38 cellular contexts compared by ENCODE assay signal in genomic region chr1:221904319-221904718, GRCh38.
"Had no signal": no experiment of that assay in that cellular context is flagged by ENCODE, and none has a peak within 500 bp of the region (broad histone marks: within the 10 kb centered on the region; RNA-seq: fewer than 3 reads in every experiment).

No MANE protein-coding gene starts in this region.

- H3K36me3 ChIP-seq: adrenal gland, ascending aorta, brain microvascular endothelial cell, breast epithelium, cardiac muscle cell had no signal

- DNase-seq: activated effector memory CD4-positive, alpha-beta T cell treated with anti-CD3 and anti-CD28 coated beads, Interleukin-2, amount 50 U/mL, for 16 hours; activated effector memory CD4-positive, alpha-beta T cell treated with Interleukin-2 at 50 U/mL for 16 hours; activated gamma-delta T cell; activated gamma-delta T cell treated with Interleukin-2 at 50 U/mL for 16 hours; activated naive CD4-positive, alpha-beta T cell; activated naive CD4-positive, alpha-beta T cell treated with anti-CD3 and anti-CD28 coated beads for 36 hours; activated naive CD4-positive, alpha-beta T cell treated with anti-CD3 and anti-CD28 coated beads, Interleukin-2, amount 10 ng/mL, durations not matched to agents 7 days and 5 days; activated naive CD4-positive, alpha-beta T cell treated with anti-CD3 and anti-CD28 coated beads, Interleukin-2, amount 50 U/mL, for 16 hours; activated naive CD4-positive, alpha-beta T cell treated with Interleukin-2 at 50 U/mL for 16 hours; activated naive CD8-positive, alpha-beta T cell treated with anti-CD3 and anti-CD28 coated beads for 36 hours; activated naive CD8-positive, alpha-beta T cell treated with anti-CD3 and anti-CD28 coated beads, Interleukin-2, amount 10 ng/mL, durations not matched to agents 7 days and 5 days; activated naive CD8-positive, alpha-beta T cell treated with anti-CD3 and anti-CD28 coated beads, Interleukin-2, amount 50 U/mL, for 24 hours; activated T-cell treated with anti-CD3 and anti-CD28 coated beads, Interleukin-2, amount 50 U/mL, for 1 hour; activated T-cell treated with anti-CD3 and anti-CD28 coated beads, Interleukin-2, amount 50 U/mL, for 24 hours; activated T-cell treated with anti-CD3 and anti-CD28 coated beads, Interleukin-2, amount 50 U/mL, for 4 hours; activated T-cell treated with anti-CD3 and anti-CD28 coated beads, Interleukin-2, amount 50 U/mL, for 48 hours; activated T-cell treated with anti-CD3 and anti-CD28 coated beads, Interleukin-2, amount 50 U/mL, for 72 hours; adrenal gland; amniotic stem cell; amygdala; anterior cingulate cortex; aorta; body of pancreas; brain microvascular endothelial cell; caudate nucleus; central memory CD4-positive, alpha-beta T cell; cerebellar nuclear complex had no signal

- H3K9me3 ChIP-seq: adrenal gland, ascending aorta, body of pancreas, breast epithelium had no signal

- H3K27me3 Mint-ChIP-seq: activated naive CD4-positive, alpha-beta T cell treated with anti-CD3 and anti-CD28 coated beads, Interleukin-2, amount 10 ng/mL, durations not matched to agents 7 days and 5 days; activated naive CD4-positive, alpha-beta T cell treated with anti-CD3 and anti-CD28 coated beads, Interleukin-2, amount 50 U/mL, for 24 hours; activated naive CD8-positive, alpha-beta T cell; activated naive CD8-positive, alpha-beta T cell treated with anti-CD3 and anti-CD28 coated beads for 36 hours; activated naive CD8-positive, alpha-beta T cell treated with anti-CD3 and anti-CD28 coated beads, Interleukin-2, amount 10 ng/mL, durations not matched to agents 7 days and 5 days; activated T-helper 17 cell treated with anti-CD3 and anti-CD28 coated beads, Interleukin-2, amount 50 U/mL, for 72 hours had no signal

- H3K4me1 Mint-ChIP-seq: activated naive CD4-positive, alpha-beta T cell treated with anti-CD3 and anti-CD28 coated beads, Interleukin-2, amount 10 ng/mL, durations not matched to agents 7 days and 5 days; activated naive CD4-positive, alpha-beta T cell treated with anti-CD3 and anti-CD28 coated beads, Interleukin-2, amount 50 U/mL, for 24 hours; activated naive CD8-positive, alpha-beta T cell treated with anti-CD3 and anti-CD28 coated beads for 36 hours; activated naive CD8-positive, alpha-beta T cell treated with anti-CD3 and anti-CD28 coated beads, Interleukin-2, amount 10 ng/mL, durations not matched to agents 7 days and 5 days; activated naive CD8-positive, alpha-beta T cell treated with anti-CD3 and anti-CD28 coated beads, Interleukin-2, amount 50 U/mL, for 24 hours; activated T-helper 17 cell treated with anti-CD3 and anti-CD28 coated beads, Interleukin-2, amount 50 U/mL, for 72 hours; central memory CD8-positive, alpha-beta T cell had no signal

- H3K27me3 ChIP-seq: adrenal gland, ascending aorta, body of pancreas, brain microvascular endothelial cell, breast epithelium, cardiac muscle cell had no signal

- ATAC-seq: activated naive CD4-positive, alpha-beta T cell treated with anti-CD3 and anti-CD28 coated beads, Interleukin-2, amount 50 U/mL, for 72 hours; activated naive CD8-positive, alpha-beta T cell treated with anti-CD3 and anti-CD28 coated beads, Interleukin-2, amount 50 U/mL, for 24 hours; activated T-cell treated with anti-CD3 and anti-CD28 coated beads, Interleukin-2, amount 50 U/mL, for 4 hours; activated T-cell treated with anti-CD3 and anti-CD28 coated beads, Interleukin-2, amount 50 U/mL, for 72 hours; activated T-helper 17 cell treated with anti-CD3 and anti-CD28 coated beads, Interleukin-2, amount 50 U/mL, for 72 hours; body of pancreas had no signal

- H3K27ac Mint-ChIP-seq: activated naive CD4-positive, alpha-beta T cell treated with anti-CD3 and anti-CD28 coated beads for 36 hours; activated naive CD4-positive, alpha-beta T cell treated with anti-CD3 and anti-CD28 coated beads, Interleukin-2, amount 10 ng/mL, durations not matched to agents 7 days and 5 days; activated naive CD4-positive, alpha-beta T cell treated with anti-CD3 and anti-CD28 coated beads, Interleukin-2, amount 50 U/mL, for 24 hours; activated naive CD4-positive, alpha-beta T cell treated with anti-CD3 and anti-CD28 coated beads, Interleukin-2, amount 50 U/mL, for 72 hours; activated naive CD8-positive, alpha-beta T cell; activated naive CD8-positive, alpha-beta T cell treated with anti-CD3 and anti-CD28 coated beads for 36 hours; activated naive CD8-positive, alpha-beta T cell treated with anti-CD3 and anti-CD28 coated beads, Interleukin-2, amount 10 ng/mL, durations not matched to agents 7 days and 5 days; activated naive CD8-positive, alpha-beta T cell treated with anti-CD3 and anti-CD28 coated beads, Interleukin-2, amount 50 U/mL, for 24 hours; activated T-cell treated with anti-CD3 and anti-CD28 coated beads, Interleukin-2, amount 50 U/mL, for 24 hours; activated T-cell treated with anti-CD3 and anti-CD28 coated beads, Interleukin-2, amount 50 U/mL, for 72 hours; activated T-helper 17 cell treated with anti-CD3 and anti-CD28 coated beads, Interleukin-2, amount 50 U/mL, for 72 hours; activated T-helper 2 cell treated with anti-CD3 and anti-CD28 coated beads, Interferon-gamma antibody, Interleukin-2, Interleukin-4, amounts not matched to agents 10 μg/mL and 5 μg/mL and 100 μg/mL, durations not matched to agents 14 hours and 24 hours and 36 hours; brain had no signal

- H3K9me3 Mint-ChIP-seq: activated naive CD4-positive, alpha-beta T cell treated with anti-CD3 and anti-CD28 coated beads for 36 hours; activated naive CD4-positive, alpha-beta T cell treated with anti-CD3 and anti-CD28 coated beads, Interleukin-2, amount 10 ng/mL, durations not matched to agents 7 days and 5 days; activated naive CD4-positive, alpha-beta T cell treated with anti-CD3 and anti-CD28 coated beads, Interleukin-2, amount 50 U/mL, for 24 hours; activated naive CD8-positive, alpha-beta T cell treated with anti-CD3 and anti-CD28 coated beads for 36 hours; activated naive CD8-positive, alpha-beta T cell treated with anti-CD3 and anti-CD28 coated beads, Interleukin-2, amount 10 ng/mL, durations not matched to agents 7 days and 5 days; activated naive CD8-positive, alpha-beta T cell treated with anti-CD3 and anti-CD28 coated beads, Interleukin-2, amount 50 U/mL, for 24 hours; activated T-cell treated with anti-CD3 and anti-CD28 coated beads, Interleukin-2, amount 50 U/mL, for 24 hours; activated T-cell treated with anti-CD3 and anti-CD28 coated beads, Interleukin-2, amount 50 U/mL, for 4 hours; activated T-cell treated with anti-CD3 and anti-CD28 coated beads, Interleukin-2, amount 50 U/mL, for 72 hours; activated T-helper 1 cell treated with anti-CD3 and anti-CD28 coated beads, Interleukin-12 subunit alpha, Interleukin-12 subunit beta, Interleukin-2, Interleukin-4 antibody, amounts not matched to agents 30 ng/mL and 10 ng/mL and 1 ng/mL, durations not matched to agents 14 hours and 24 hours and 36 hours; activated T-helper 17 cell treated with anti-CD3 and anti-CD28 coated beads, Interleukin-2, amount 50 U/mL, for 72 hours; activated T-helper 2 cell treated with anti-CD3 and anti-CD28 coated beads, Interferon-gamma antibody, Interleukin-2, Interleukin-4, amounts not matched to agents 10 μg/mL and 5 μg/mL and 100 μg/mL, durations not matched to agents 14 hours and 24 hours and 36 hours; brain; central memory CD8-positive, alpha-beta T cell had no signal

- H3K27ac ChIP-seq: adrenal gland, ascending aorta, body of pancreas, brain microvascular endothelial cell, breast epithelium, cardiac muscle cell had no signal

- H3K36me3 Mint-ChIP-seq: activated naive CD4-positive, alpha-beta T cell treated with anti-CD3 and anti-CD28 coated beads, Interleukin-2, amount 10 ng/mL, durations not matched to agents 7 days and 5 days; activated naive CD4-positive, alpha-beta T cell treated with anti-CD3 and anti-CD28 coated beads, Interleukin-2, amount 50 U/mL, for 24 hours; activated naive CD4-positive, alpha-beta T cell treated with anti-CD3 and anti-CD28 coated beads, Interleukin-2, amount 50 U/mL, for 72 hours; activated naive CD8-positive, alpha-beta T cell; activated naive CD8-positive, alpha-beta T cell treated with anti-CD3 and anti-CD28 coated beads for 36 hours; activated naive CD8-positive, alpha-beta T cell treated with anti-CD3 and anti-CD28 coated beads, Interleukin-2, amount 10 ng/mL, durations not matched to agents 7 days and 5 days; brain had no signal

- H3K4me1 ChIP-seq: adrenal gland, ascending aorta, body of pancreas, breast epithelium had no signal

- H3K4me3 ChIP-seq: adrenal gland, ascending aorta, body of pancreas, breast epithelium, cardiac muscle cell had no signal

- H3K4me3 Mint-ChIP-seq: activated naive CD4-positive, alpha-beta T cell treated with anti-CD3 and anti-CD28 coated beads for 36 hours; activated naive CD4-positive, alpha-beta T cell treated with anti-CD3 and anti-CD28 coated beads, Interleukin-2, amount 10 ng/mL, durations not matched to agents 7 days and 5 days; activated naive CD4-positive, alpha-beta T cell treated with anti-CD3 and anti-CD28 coated beads, Interleukin-2, amount 50 U/mL, for 24 hours; activated naive CD8-positive, alpha-beta T cell; activated naive CD8-positive, alpha-beta T cell treated with anti-CD3 and anti-CD28 coated beads for 36 hours; activated naive CD8-positive, alpha-beta T cell treated with anti-CD3 and anti-CD28 coated beads, Interleukin-2, amount 10 ng/mL, durations not matched to agents 7 days and 5 days; activated naive CD8-positive, alpha-beta T cell treated with anti-CD3 and anti-CD28 coated beads, Interleukin-2, amount 50 U/mL, for 24 hours; activated T-cell treated with anti-CD3 and anti-CD28 coated beads, Interleukin-2, amount 50 U/mL, for 24 hours; activated T-cell treated with anti-CD3 and anti-CD28 coated beads, Interleukin-2, amount 50 U/mL, for 4 hours; activated T-cell treated with anti-CD3 and anti-CD28 coated beads, Interleukin-2, amount 50 U/mL, for 72 hours; activated T-helper 1 cell treated with anti-CD3 and anti-CD28 coated beads, Interleukin-12 subunit alpha, Interleukin-12 subunit beta, Interleukin-2, Interleukin-4 antibody, amounts not matched to agents 30 ng/mL and 10 ng/mL and 1 ng/mL, durations not matched to agents 14 hours and 24 hours and 36 hours; activated T-helper 17 cell treated with anti-CD3 and anti-CD28 coated beads, Interleukin-2, amount 50 U/mL, for 72 hours; brain; central memory CD8-positive, alpha-beta T cell had no signal
